In genomic region chr17:42517516-42517915, GRCh38 we compare ENCODE assay signal across 8 cellular contexts.
DNase-seq lines count a peak whose midpoint lies in the region; ATAC-seq lines count a peak whose summit lies in the region.

No MANE protein-coding gene starts in this region.

- no peak for ATAC-seq in HG03354 (IDR thresholded peaks at IDR 0.05; ENCODE audit: poor library complexity, severe bottlenecking, unreplicated experiment)

- no peaks in the 10 kb centered on the region for H3K27me3 ChIP-seq in layer of hippocampus (ENCODE audit: control insufficient read depth, insufficient read depth, low read length)

- peak; percentile 50 for DNase-seq in NCI-H1436 (lab: John Stamatoyannopoulos, UW)
- DNase-seq in NCI-H1436 treated with DMSO at 0.1 percent for 48 hours (lab: John Stamatoyannopoulos, UW): no peak
- DNase-seq in NCI-H2227 (lab: John Stamatoyannopoulos, UW; ENCODE audit: unreplicated experiment): peak; percentile 84
- DNase-seq in activated CD4-positive, CD25-positive, alpha-beta regulatory T cell treated with anti-CD3 and anti-CD28 coated beads, Interleukin-2, amount 50 U/mL, for 72 hours: peak; percentile 83
- DNase-seq in caudate nucleus (lab: John Stamatoyannopoulos, UW): peak in 53 of 61 donors; percentile 5 to 75 (median 48)
- DNase-seq in stimulated activated CD4-positive, alpha-beta T cell treated with anti-CD3 and anti-CD28 coated beads, Interleukin-1b, Interleukin-23, amount 100 ng/mL, for 4 hours (ENCODE audit: low read depth in 2 of 2): peak; percentile 78 to 79

- H3K27ac ChIP-seq in caudate nucleus (ENCODE audit: low read depth, low read length) (peak overlapping the region; percentile 87), layer of hippocampus (ENCODE audit: low read depth, low read length) (peak overlapping the region; percentile 96)
